Comparison of ENCODE assay signal across 19 cellular contexts in genomic region chr4:181524455-181524854, GRCh38.
DNase-seq lines count a peak whose midpoint lies in the region; ATAC-seq lines count a peak whose summit lies in the region.
"Had no signal": no experiment of that assay in that cellular context is flagged by ENCODE, and none has a peak within 500 bp of the region (broad histone marks: within the 10 kb centered on the region; RNA-seq: fewer than 3 reads in every experiment).

No MANE protein-coding gene starts in this region.

- H3K4me3 ChIP-seq in BLaER1 treated with 17β-estradiol and CSF1 and Interleukin-3, amounts not matched to agents 10 nM and 100 nM: no peak overlapping the region
- no peak overlapping the region for H3K4me3 ChIP-seq in neuronal stem cell (ENCODE audit: low read length in 2 of 2)
- H3K4me3 ChIP-seq: GM12878, GM23248 had no signal

- no peaks in the 10 kb centered on the region for H3K36me3 ChIP-seq in BLaER1 treated with 17β-estradiol and CSF1 and Interleukin-3, amounts not matched to agents 10 nM and 100 nM
- no peaks in the 10 kb centered on the region for H3K36me3 ChIP-seq in neuronal stem cell (replicated peaks in 1 of 2; ENCODE audit: control insufficient read depth in 2 of 2, insufficient read depth in 2 of 2, low read length in 2 of 2)

- no peak for ATAC-seq in GM21367 (IDR thresholded peaks at IDR 0.05; ENCODE audit: unreplicated experiment)
- no peak for ATAC-seq in HG02678 (IDR thresholded peaks at IDR 0.05; ENCODE audit: unreplicated experiment)
- ATAC-seq: GM12878 had no signal

- no peak overlapping the region for H2AFZ ChIP-seq in neuronal stem cell (ENCODE audit: low read length)
- H2AFZ ChIP-seq: GM23248 had no signal

- no peaks in the 10 kb centered on the region for H3K27me3 ChIP-seq in BLaER1 treated with 17β-estradiol and CSF1 and Interleukin-3, amounts not matched to agents 10 nM and 100 nM
- no peaks in the 10 kb centered on the region for H3K27me3 ChIP-seq in neuronal stem cell (ENCODE audit: control insufficient read depth in 3 of 3, insufficient read depth in 3 of 3, low read depth in 1 of 3, low read length in 3 of 3)

- H2BK120ac ChIP-seq in neuronal stem cell (ENCODE audit: low read depth, low read length): no peak overlapping the region

- peaks cover 0 to 54% (median 35%) of the 10 kb centered on the region in 10 experiments; a peak in 14 of 20 replicates for H3K4me1 ChIP-seq in BLaER1 treated with 17β-estradiol and CSF1 and Interleukin-3, amounts not matched to agents 10 nM and 100 nM
- peaks cover 6% of the 10 kb centered on the region in 2 donors for H3K4me1 ChIP-seq in neuronal stem cell (ENCODE audit: control insufficient read depth in 2 of 2, insufficient read depth in 1 of 2, low read depth in 1 of 2, low read length in 2 of 2)

- DNase-seq in NCI-H69 (lab: John Stamatoyannopoulos, UW): peak; percentile 87
- no peak for DNase-seq in activated T-helper 1 cell treated with anti-CD3 and anti-CD28 coated beads, Interleukin-12 subunit alpha, Interleukin-12 subunit beta, Interleukin-2, Interleukin-4 antibody, amounts not matched to agents 30 ng/mL and 10 ng/mL and 1 ng/mL, durations not matched to agents 14 hours and 24 hours and 36 hours (ENCODE audit: low spot score)
- DNase-seq in neuronal stem cell (ENCODE audit: low spot score): no peak
- no peak for DNase-seq in NCI-H1417 (lab: John Stamatoyannopoulos, UW)
- DNase-seq in HPDE6-E6E7 (ENCODE audit: extremely low spot score): no peak
- DNase-seq: 8988T; AML-193; C1 segment of cervical spinal cord; Calu3; CD4-positive, alpha-beta T cell; DMS 273 treated with DMSO at 0.1 percent for 48 hours; DMS79; GM23248; H7; IMR-90 had no signal

- H2BK5ac ChIP-seq in neuronal stem cell (ENCODE audit: low read length): no peak overlapping the region

- no peaks in the 10 kb centered on the region for H3K4me1 Mint-ChIP-seq in activated T-helper 1 cell treated with anti-CD3 and anti-CD28 coated beads, Interleukin-12 subunit alpha, Interleukin-12 subunit beta, Interleukin-2, Interleukin-4 antibody, amounts not matched to agents 30 ng/mL and 10 ng/mL and 1 ng/mL, durations not matched to agents 14 hours and 24 hours and 36 hours (ENCODE audit: low read depth)

- no CpG with 5 or more reads among the region's 3 CpGs for WGBS in neuronal stem cell (ENCODE audit: extremely low coverage in 2 of 2, insufficient read length in 2 of 2, insufficient replicate concordance in 1 of 2), 2 donors

- H3K79me1 ChIP-seq in neuronal stem cell (ENCODE audit: low read depth, low read length): no peaks in the 10 kb centered on the region

- H3K27ac Mint-ChIP-seq in activated T-helper 1 cell treated with anti-CD3 and anti-CD28 coated beads, Interleukin-12 subunit alpha, Interleukin-12 subunit beta, Interleukin-2, Interleukin-4 antibody, amounts not matched to agents 30 ng/mL and 10 ng/mL and 1 ng/mL, durations not matched to agents 14 hours and 24 hours and 36 hours: peak overlapping the region; percentile 15
- H3K27ac Mint-ChIP-seq: CD4-positive, alpha-beta T cell had no signal

- no peaks in the 10 kb centered on the region for H3K9me3 Mint-ChIP-seq in activated T-helper 1 cell treated with anti-CD3 and anti-CD28 coated beads, Interleukin-12 subunit alpha, Interleukin-12 subunit beta, Interleukin-2, Interleukin-4 antibody, amounts not matched to agents 30 ng/mL and 10 ng/mL and 1 ng/mL, durations not matched to agents 14 hours and 24 hours and 36 hours

- no peak overlapping the region for H2BK15ac ChIP-seq in neuronal stem cell (ENCODE audit: low read length)

- H3K27me3 Mint-ChIP-seq in activated T-helper 1 cell treated with anti-CD3 and anti-CD28 coated beads, Interleukin-12 subunit alpha, Interleukin-12 subunit beta, Interleukin-2, Interleukin-4 antibody, amounts not matched to agents 30 ng/mL and 10 ng/mL and 1 ng/mL, durations not matched to agents 14 hours and 24 hours and 36 hours (ENCODE audit: insufficient read depth): no peaks in the 10 kb centered on the region
- H3K27me3 Mint-ChIP-seq: CD4-positive, alpha-beta T cell had no signal

- intact Hi-C loops in activated T-helper 1 cell treated with anti-CD3 and anti-CD28 coated beads, Interleukin-12 subunit alpha, Interleukin-12 subunit beta, Interleukin-2, Interleukin-4 antibody, amounts not matched to agents 30 ng/mL and 10 ng/mL and 1 ng/mL, durations not matched to agents 14 hours and 24 hours and 36 hours (cut with micrococcal nuclease): no loop called here

- H3K36me3 Mint-ChIP-seq in activated T-helper 1 cell treated with anti-CD3 and anti-CD28 coated beads, Interleukin-12 subunit alpha, Interleukin-12 subunit beta, Interleukin-2, Interleukin-4 antibody, amounts not matched to agents 30 ng/mL and 10 ng/mL and 1 ng/mL, durations not matched to agents 14 hours and 24 hours and 36 hours (ENCODE audit: low read depth): no peaks in the 10 kb centered on the region

- no peak overlapping the region for H3K4ac ChIP-seq in neuronal stem cell (ENCODE audit: low read length)

- no peak overlapping the region for H3K23ac ChIP-seq in neuronal stem cell (ENCODE audit: low read depth, low read length, poor library complexity)

- no peak overlapping the region for H2AK5ac ChIP-seq in neuronal stem cell (ENCODE audit: low read depth, low read length)

- H3K14ac ChIP-seq in neuronal stem cell (ENCODE audit: low read length): no peak overlapping the region

- H2BK12ac ChIP-seq in neuronal stem cell (ENCODE audit: low read length): no peak overlapping the region

- H3K9ac ChIP-seq in BLaER1 treated with 17β-estradiol and CSF1 and Interleukin-3, amounts not matched to agents 10 nM and 100 nM: no peak overlapping the region
- H3K9ac ChIP-seq in neuronal stem cell (ENCODE audit: low read depth, low read length, poor library complexity): no peak overlapping the region
- H3K9ac ChIP-seq: GM23248 had no signal

- H4K8ac ChIP-seq in neuronal stem cell (ENCODE audit: low read depth, low read length): no peak overlapping the region

- H3K27ac ChIP-seq in BLaER1 treated with 17β-estradiol and CSF1 and Interleukin-3, amounts not matched to agents 10 nM and 100 nM: no peak overlapping the region
- no peak overlapping the region for H3K27ac ChIP-seq in neuronal stem cell (replicated peaks; ENCODE audit: low read length)
- H3K27ac ChIP-seq: GM23248 had no signal

- peak overlapping the region; percentile 34 for H4K91ac ChIP-seq in neuronal stem cell (ENCODE audit: low read depth, low read length, poor library complexity)

- H3K4me3 Mint-ChIP-seq in activated T-helper 1 cell treated with anti-CD3 and anti-CD28 coated beads, Interleukin-12 subunit alpha, Interleukin-12 subunit beta, Interleukin-2, Interleukin-4 antibody, amounts not matched to agents 30 ng/mL and 10 ng/mL and 1 ng/mL, durations not matched to agents 14 hours and 24 hours and 36 hours: no peak overlapping the region
- H3K4me3 Mint-ChIP-seq: CD4-positive, alpha-beta T cell had no signal

- H3K9me3 ChIP-seq in BLaER1 treated with 17β-estradiol and CSF1 and Interleukin-3, amounts not matched to agents 10 nM and 100 nM (replicated peaks in 1 of 11): no peaks in the 10 kb centered on the region
- H3K9me3 ChIP-seq in neuronal stem cell (replicated peaks in 1 of 2; ENCODE audit: control insufficient read depth in 2 of 2, insufficient read depth in 1 of 2, low read depth in 1 of 2, low read length in 2 of 2): no peaks in the 10 kb centered on the region

- no peak overlapping the region for H3K18ac ChIP-seq in neuronal stem cell (ENCODE audit: low read length)

- H3K4me2 ChIP-seq in BLaER1 treated with 17β-estradiol and CSF1 and Interleukin-3, amounts not matched to agents 10 nM and 100 nM: peak overlapping the region in 6 of 11 experiments; percentile 44 to 58 (median 54); a peak in 8 of 22 replicates
- no peak overlapping the region for H3K4me2 ChIP-seq in neuronal stem cell (ENCODE audit: insufficient read depth, low read length, poor library complexity, severe bottlenecking)

- H4K20me1 ChIP-seq in BLaER1 treated with 17β-estradiol and CSF1 and Interleukin-3, amounts not matched to agents 10 nM and 100 nM: no peaks in the 10 kb centered on the region
